ENCODE assay signal across 8 cellular contexts in genomic region chr12:62259311-62259992, GRCh38. TPM values are rescaled to one million over a fixed set of nuclear protein-coding genes. Genes with fewer than 3 reads are reported as not detected.
DNase-seq lines count a peak whose midpoint lies in the region; ATAC-seq lines count a peak whose summit lies in the region.

No MANE protein-coding gene starts in this region.

- H3K4me1 ChIP-seq in iPS-18a (ENCODE audit: control insufficient read depth, low read depth, low read length), result peaks cover 5% of the 10 kb centered on the region

- peak overlapping the region; percentile 97 to 100 for H3K4me3 Mint-ChIP-seq in activated T-cell treated with anti-CD3 and anti-CD28 coated beads, Interleukin-2, amount 50 U/mL, for 72 hours
- H3K4me3 Mint-ChIP-seq in stimulated activated effector memory CD8-positive, alpha-beta T cell treated with anti-CD3 and anti-CD28 coated beads, Interleukin-12 subunit alpha, Interleukin-12 subunit beta, amount 100 ng/mL, for 72 hours, result peak overlapping the region; percentile 97

- ATAC-seq in activated T-cell treated with anti-CD3 and anti-CD28 coated beads, Interleukin-2, amount 50 U/mL, for 72 hours (replicated peaks in 1 of 2), result peak; percentile 12 to 21
- peak; percentile 15 for ATAC-seq in HG02884 (IDR thresholded peaks at IDR 0.05; ENCODE audit: unreplicated experiment)
- ATAC-seq in stimulated activated effector memory CD8-positive, alpha-beta T cell treated with anti-CD3 and anti-CD28 coated beads, Interleukin-12 subunit alpha, Interleukin-12 subunit beta, amount 100 ng/mL, for 72 hours, result no peak

- H3K36me3 ChIP-seq in iPS-18a (ENCODE audit: control insufficient read depth, low read depth, low read length), result no peaks in the 10 kb centered on the region

- H3K9me3 ChIP-seq in iPS-18a (ENCODE audit: control insufficient read depth, low read depth, low read length), result no peaks in the 10 kb centered on the region

- H3K9me3 Mint-ChIP-seq in activated T-cell treated with anti-CD3 and anti-CD28 coated beads, Interleukin-2, amount 50 U/mL, for 72 hours, result no peaks in the 10 kb centered on the region
- no peaks in the 10 kb centered on the region for H3K9me3 Mint-ChIP-seq in stimulated activated effector memory CD8-positive, alpha-beta T cell treated with anti-CD3 and anti-CD28 coated beads, Interleukin-12 subunit alpha, Interleukin-12 subunit beta, amount 100 ng/mL, for 72 hours

- no peaks in the 10 kb centered on the region for H3K27me3 ChIP-seq in iPS-18a (ENCODE audit: control insufficient read depth, insufficient read depth, low read length)

- no peaks in the 10 kb centered on the region for H3K27me3 Mint-ChIP-seq in activated T-cell treated with anti-CD3 and anti-CD28 coated beads, Interleukin-2, amount 50 U/mL, for 72 hours (ENCODE audit: low read depth)

- H3K9ac ChIP-seq in iPS-18a (ENCODE audit: low read length), result peak overlapping the region; percentile 84

- intact Hi-C loops in posterior vena cava (cut with DNase I), result no loop called here

- H3K27ac ChIP-seq in adipose tissue (ENCODE audit: low read depth, low read length), result peak overlapping the region; percentile 61
- peak overlapping the region; percentile 77 for H3K27ac ChIP-seq in iPS-18a (ENCODE audit: low read length)

- 0 to 1% (median 0%) methylated on average over 20 of the region's 20 CpGs for WGBS in adipose tissue, 3 donors

- DNase-seq in activated T-cell treated with anti-CD3 and anti-CD28 coated beads, Interleukin-2, amount 50 U/mL, for 72 hours, result peak; percentile 9 to 18
- DNase-seq in activated T-cell treated with anti-CD3 and anti-CD28 coated beads, Interleukin-2, amount 50 U/mL, for 48 hours, result no peak
- DNase-seq in NCI-H2081 treated with DMSO at 0.1 percent for 48 hours (lab: John Stamatoyannopoulos, UW) (peak; percentile 22), posterior vena cava (ENCODE audit: low spot score) (no peak)
- DNase-seq in stimulated activated effector memory CD8-positive, alpha-beta T cell treated with anti-CD3 and anti-CD28 coated beads, Interleukin-12 subunit alpha, Interleukin-12 subunit beta, amount 100 ng/mL, for 72 hours (ENCODE audit: low spot score in 2 of 2), result no peak

- peak overlapping the region; percentile 93 for H3K4me3 ChIP-seq in iPS-18a (ENCODE audit: low read length)

- H3K4me1 Mint-ChIP-seq in activated T-cell treated with anti-CD3 and anti-CD28 coated beads, Interleukin-2, amount 50 U/mL, for 72 hours (ENCODE audit: low read depth), result peaks cover 61% of the 10 kb centered on the region
- H3K4me1 Mint-ChIP-seq in stimulated activated effector memory CD8-positive, alpha-beta T cell treated with anti-CD3 and anti-CD28 coated beads, Interleukin-12 subunit alpha, Interleukin-12 subunit beta, amount 100 ng/mL, for 72 hours, result peaks cover 36% of the 10 kb centered on the region

- peak overlapping the region; percentile 92 for H3K27ac Mint-ChIP-seq in activated T-cell treated with anti-CD3 and anti-CD28 coated beads, Interleukin-2, amount 50 U/mL, for 72 hours
- peak overlapping the region; percentile 100 for H3K27ac Mint-ChIP-seq in stimulated activated effector memory CD8-positive, alpha-beta T cell treated with anti-CD3 and anti-CD28 coated beads, Interleukin-12 subunit alpha, Interleukin-12 subunit beta, amount 100 ng/mL, for 72 hours

- H3K36me3 Mint-ChIP-seq in activated T-cell treated with anti-CD3 and anti-CD28 coated beads, Interleukin-2, amount 50 U/mL, for 72 hours (ENCODE audit: insufficient read depth in 2 of 2), result peaks cover 5 to 6% of the 10 kb centered on the region in 2 donors
- H3K36me3 Mint-ChIP-seq in stimulated activated effector memory CD8-positive, alpha-beta T cell treated with anti-CD3 and anti-CD28 coated beads, Interleukin-12 subunit alpha, Interleukin-12 subunit beta, amount 100 ng/mL, for 72 hours, result peaks cover 48% of the 10 kb centered on the region

RNA-seq across cellular contexts. Expression of gene USP15, which starts 0.8 kb away (rescaled TPM):
- total RNA-seq in activated T-cell treated with anti-CD3 and anti-CD28 coated beads, Interleukin-2, amount 50 U/mL, for 72 hours, result 10 to 100 TPM; 94.0 to 97.7 TPM
- polyA plus RNA-seq in adipose tissue, result 10 to 100 TPM; 19.2 to 27.7 (median 26.4) TPM
- 10 to 100 TPM; 75.9 to 79.7 TPM for total RNA-seq in posterior vena cava

Comparison
In these comparisons a context has a peak if more than half of its experiments do, and no peak if none do; other contexts are left out.
1. DNase-seq: peak in activated T-cell treated with anti-CD3 and anti-CD28 coated beads, Interleukin-2, amount 50 U/mL, for 72 hours (2 of 2) and NCI-H2081 treated with DMSO at 0.1 percent for 48 hours (single experiment); none in activated T-cell treated with anti-CD3 and anti-CD28 coated beads, Interleukin-2, amount 50 U/mL, for 48 hours (0 of 2), stimulated activated effector memory CD8-positive, alpha-beta T cell treated with anti-CD3 and anti-CD28 coated beads, Interleukin-12 subunit alpha, Interleukin-12 subunit beta, amount 100 ng/mL, for 72 hours (0 of 2) and posterior vena cava (single experiment).